Comparison of ENCODE assay signal across 19 cellular contexts in the genomic region with DNA sequence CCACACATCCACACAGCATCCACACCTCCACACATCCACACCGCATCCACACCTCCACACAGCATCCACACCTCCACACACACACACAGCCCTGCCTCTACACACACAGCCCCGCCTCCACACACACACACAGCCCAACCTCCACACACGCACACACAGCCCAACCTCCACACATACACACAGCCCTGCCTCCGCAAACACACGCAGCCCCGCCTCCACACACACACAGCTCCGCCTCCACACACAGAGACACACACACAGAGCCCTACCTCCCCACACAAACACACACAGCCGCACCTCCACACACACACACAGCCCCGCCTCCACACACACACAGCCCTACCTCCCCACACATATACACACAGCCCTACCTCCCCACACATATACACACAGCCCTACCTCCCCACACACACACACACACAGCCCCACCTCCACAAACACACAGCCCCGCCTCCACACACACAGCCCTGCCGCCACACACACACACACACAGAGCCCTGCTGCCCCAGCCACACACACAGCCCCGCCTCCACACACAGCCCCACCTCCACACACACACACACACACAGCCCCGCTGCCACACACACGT. TPM values are rescaled to one million over a fixed set of nuclear protein-coding genes. Genes with fewer than 3 reads are reported as not detected.
"Had no signal": no experiment of that assay in that cellular context is flagged by ENCODE, and none has a peak within 500 bp of the region (broad histone marks: within the 10 kb centered on the region; RNA-seq: fewer than 3 reads in every experiment).

No MANE protein-coding gene starts in this region.

- DNase-seq: activated CD4-positive, alpha-beta T cell treated with anti-CD3 and anti-CD28 coated beads, Interleukin-2, amount 50 U/mL, for 1 hour; activated naive CD8-positive, alpha-beta T cell treated with anti-CD3 and anti-CD28 coated beads for 36 hours; central memory CD4-positive, alpha-beta T cell; cortex of kidney; effector CD4-positive, alpha-beta T cell; hypothalamus; kidney glomerular epithelial cell; occipital lobe; psoas muscle; testis had no signal

- H3K9me3 ChIP-seq: esophagus muscularis mucosa, psoas muscle, stomach, testis had no signal

- H3K36me3 ChIP-seq: esophagus muscularis mucosa, stomach had no signal

- H3K4me3 ChIP-seq: esophagus muscularis mucosa, psoas muscle, stomach, testis had no signal

- H3K27me3 ChIP-seq: testis had no signal

- H3K27ac ChIP-seq: esophagus muscularis mucosa, psoas muscle, stomach, testis had no signal

RNA-seq across cellular contexts. Expression of a gene that starts 29.7 kb away (rescaled TPM):
- total RNA-seq: activated CD8-positive, alpha-beta memory T cell treated with anti-CD3 and anti-CD28 coated beads for 36 hours; activated naive CD8-positive, alpha-beta T cell treated with anti-CD3 and anti-CD28 coated beads for 36 hours; esophagus muscularis mucosa; glomerular endothelial cell; liver; occipital lobe; stomach; ureter had no signal

RNA-seq across cellular contexts. Expression of a gene that starts 55.9 kb away (rescaled TPM):
- total RNA-seq: activated naive CD8-positive, alpha-beta T cell treated with anti-CD3 and anti-CD28 coated beads for 36 hours; activated T-helper 1 cell treated with anti-CD3 and anti-CD28 coated beads, Interleukin-12 subunit alpha, Interleukin-12 subunit beta, Interleukin-2, Interleukin-4 antibody, amounts not matched to agents 30 ng/mL and 10 ng/mL and 1 ng/mL, durations not matched to agents 14 hours and 24 hours and 36 hours; fibroblast of villous mesenchyme; glomerular endothelial cell; psoas muscle; sciatic nerve; stomach had no signal
